Comparison of ENCODE assay signal across 10 cellular contexts in the genomic region with DNA sequence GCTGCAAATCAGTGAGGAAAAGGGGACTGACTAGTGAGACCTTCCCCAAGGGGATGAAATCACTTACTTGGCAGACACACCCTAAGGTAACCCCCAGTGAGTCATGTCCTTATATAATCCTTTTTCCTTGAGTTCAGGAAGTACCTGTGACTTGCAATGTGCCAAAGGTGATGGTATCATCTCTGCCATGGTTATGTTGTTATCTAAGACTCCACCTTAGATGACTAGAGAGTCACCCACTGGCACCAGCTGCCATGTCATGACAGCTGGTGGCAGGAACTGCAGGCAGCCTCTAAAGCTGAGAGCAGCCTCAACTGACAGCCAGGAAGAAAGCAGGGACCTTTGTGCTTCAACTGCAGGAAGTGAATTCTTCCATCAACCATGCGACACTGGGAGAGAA. TPM values are rescaled to one million over a fixed set of nuclear protein-coding genes. Genes with fewer than 3 reads are reported as not detected.
A peak's percentile ranks its signal among the peaks of the same experiment; 100 is the strongest.
DNase-seq lines count a peak whose midpoint lies in the region; ATAC-seq and TF ChIP-seq lines count a peak whose summit lies in the region.
"Had no signal": no experiment of that assay in that cellular context is flagged by ENCODE, and none has a peak within 500 bp of the region (broad histone marks: within the 10 kb centered on the region; RNA-seq: fewer than 3 reads in every experiment).

No MANE protein-coding gene starts in this region.

- no peak overlapping the region for H3K4me3 Mint-ChIP-seq in activated T-cell treated with anti-CD3 and anti-CD28 coated beads, Interleukin-2, amount 50 U/mL, for 24 hours
- peak overlapping the region; percentile 46 to 56 for H3K4me3 Mint-ChIP-seq in stimulated activated naive CD8-positive, alpha-beta T cell treated with anti-CD3 and anti-CD28 coated beads, Interleukin-15, amount 100 ng/mL, for 72 hours

- intact Hi-C loops in ascending aorta (cut with DNase I), result no loop called here

- peak overlapping the region; percentile 83 for H3K27ac Mint-ChIP-seq in activated T-cell treated with anti-CD3 and anti-CD28 coated beads, Interleukin-2, amount 50 U/mL, for 24 hours
- H3K27ac Mint-ChIP-seq in stimulated activated naive CD8-positive, alpha-beta T cell treated with anti-CD3 and anti-CD28 coated beads, Interleukin-15, amount 100 ng/mL, for 72 hours, result peak overlapping the region in 1 of 2 donors; percentile 71

- no peak overlapping the region for H3K27ac ChIP-seq in ascending aorta
- H3K27ac ChIP-seq: HL-60 had no signal

- no peak for TF ChIP-seq CTCF in ascending aorta (IDR thresholded peaks at IDR 0.05)

- H3K4me1 Mint-ChIP-seq in activated T-cell treated with anti-CD3 and anti-CD28 coated beads, Interleukin-2, amount 50 U/mL, for 24 hours (ENCODE audit: low read depth), result peaks cover 64% of the 10 kb centered on the region
- H3K4me1 Mint-ChIP-seq in stimulated activated naive CD8-positive, alpha-beta T cell treated with anti-CD3 and anti-CD28 coated beads, Interleukin-15, amount 100 ng/mL, for 72 hours, result peaks cover 51% of the 10 kb centered on the region

- no peak overlapping the region for H3K4me3 ChIP-seq in ascending aorta

- no peaks in the 10 kb centered on the region for H3K36me3 ChIP-seq in ascending aorta

- no peaks in the 10 kb centered on the region for H3K27me3 Mint-ChIP-seq in activated T-cell treated with anti-CD3 and anti-CD28 coated beads, Interleukin-2, amount 50 U/mL, for 24 hours
- no peaks in the 10 kb centered on the region for H3K27me3 Mint-ChIP-seq in stimulated activated naive CD8-positive, alpha-beta T cell treated with anti-CD3 and anti-CD28 coated beads, Interleukin-15, amount 100 ng/mL, for 72 hours

- peaks cover 44% of the 10 kb centered on the region for H3K36me3 Mint-ChIP-seq in activated T-cell treated with anti-CD3 and anti-CD28 coated beads, Interleukin-2, amount 50 U/mL, for 24 hours (ENCODE audit: low read depth)

- no peaks in the 10 kb centered on the region for H3K27me3 ChIP-seq in ascending aorta

- DNase-seq in activated T-cell treated with anti-CD3 and anti-CD28 coated beads, Interleukin-2, amount 50 U/mL, for 24 hours, result peak; percentile 35
- DNase-seq in activated T-cell treated with anti-CD3 and anti-CD28 coated beads, Interleukin-2, amount 50 U/mL, for 48 hours, result no peak
- peak; percentile 69 for DNase-seq in T-helper 22 cell (ENCODE audit: low read depth)
- DNase-seq in effector CD4-positive, alpha-beta T cell, result peak; percentile 64
- peak in 1 of 2 donors; percentile 43 for DNase-seq in stimulated activated naive CD8-positive, alpha-beta T cell treated with anti-CD3 and anti-CD28 coated beads, Interleukin-15, amount 100 ng/mL, for 72 hours
- DNase-seq in ascending aorta (ENCODE audit: low spot score in 2 of 2), result no peak
- DNase-seq in GDM1 (lab: John Stamatoyannopoulos, UW), result no peak
- DNase-seq: Right ventricle myocardium superior had no signal

- no peaks in the 10 kb centered on the region for H3K9me3 ChIP-seq in ascending aorta

- H3K4me1 ChIP-seq in ascending aorta, result no peaks in the 10 kb centered on the region

- H3K9me3 Mint-ChIP-seq in activated T-cell treated with anti-CD3 and anti-CD28 coated beads, Interleukin-2, amount 50 U/mL, for 24 hours, result no peaks in the 10 kb centered on the region
- peaks cover 0 to 5% of the 10 kb centered on the region in 2 donors for H3K9me3 Mint-ChIP-seq in stimulated activated naive CD8-positive, alpha-beta T cell treated with anti-CD3 and anti-CD28 coated beads, Interleukin-15, amount 100 ng/mL, for 72 hours

- ATAC-seq in stimulated activated naive CD8-positive, alpha-beta T cell treated with anti-CD3 and anti-CD28 coated beads, Interleukin-15, amount 100 ng/mL, for 72 hours, result peak; percentile 94
- ATAC-seq in HG03520 (IDR thresholded peaks at IDR 0.05; ENCODE audit: unreplicated experiment), result no peak

RNA-seq across cellular contexts. Expression of a gene that starts 12.5 kb away (rescaled TPM):
- total RNA-seq in ascending aorta, result not detected
- total RNA-seq: Right ventricle myocardium superior had no signal

RNA-seq across cellular contexts. Expression of a gene that starts 22.0 kb away (rescaled TPM):
- total RNA-seq in ascending aorta, result 0.75 TPM

RNA-seq across cellular contexts. Expression of a gene that starts 37.4 kb away (rescaled TPM):
- total RNA-seq in ascending aorta, result 3.9 TPM

RNA-seq across cellular contexts. Expression of a gene that starts 57.5 kb away (rescaled TPM):
- total RNA-seq in ascending aorta, result 161 TPM

Comparison
In these comparisons a context has a peak if more than half of its experiments do, and no peak if none do; other contexts are left out.
1. DNase-seq: peak in activated T-cell treated with anti-CD3 and anti-CD28 coated beads, Interleukin-2, amount 50 U/mL, for 24 hours (single experiment), T-helper 22 cell (single experiment) and effector CD4-positive, alpha-beta T cell (single experiment); none in activated T-cell treated with anti-CD3 and anti-CD28 coated beads, Interleukin-2, amount 50 U/mL, for 48 hours (0 of 2), ascending aorta (0 of 2) and GDM1 (single experiment).